ENCODE assay signal across 9 cellular contexts in the genomic region with DNA sequence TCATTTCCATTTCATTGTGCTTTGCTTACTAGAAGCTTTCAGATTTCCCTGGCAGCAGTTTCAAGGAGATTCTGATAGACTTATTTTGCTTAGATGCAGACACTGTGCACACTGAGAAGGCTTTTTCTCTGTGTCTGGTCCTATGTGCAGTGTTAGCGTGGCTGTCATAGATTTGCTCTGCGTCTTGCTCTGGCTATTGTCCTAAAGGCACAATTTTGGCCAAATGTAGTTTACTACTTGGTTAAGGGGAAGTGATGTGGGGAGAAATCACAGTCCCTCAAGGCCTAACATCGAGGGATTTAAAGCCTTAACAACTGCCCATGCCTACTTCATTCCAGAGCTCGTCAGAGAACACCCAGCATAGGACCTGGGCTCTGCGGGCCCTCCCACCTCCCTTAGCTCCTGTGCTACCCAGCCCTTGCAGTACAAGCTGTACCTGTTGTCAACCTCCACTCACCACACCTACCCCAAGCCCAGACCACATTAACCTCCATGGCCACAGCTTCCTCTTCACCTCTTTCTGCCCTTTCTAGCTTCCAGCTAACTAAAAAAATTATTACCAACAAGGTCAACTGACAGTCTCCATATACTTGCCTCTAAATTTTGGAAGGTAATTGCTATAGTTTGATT. TPM values are rescaled to one million over a fixed set of nuclear protein-coding genes. Genes with fewer than 3 reads are reported as not detected.
DNase-seq lines count a peak whose midpoint lies in the region; ATAC-seq and TF ChIP-seq lines count a peak whose summit lies in the region.
"Had no signal": no experiment of that assay in that cellular context is flagged by ENCODE, and none has a peak within 500 bp of the region (broad histone marks: within the 10 kb centered on the region; RNA-seq: fewer than 3 reads in every experiment).

No MANE protein-coding gene starts in this region.

- intact Hi-C loops in CD4-positive, alpha-beta T cell (cut with DNase I, micrococcal nuclease): loop anchor here in 1 of 2 experiments (5.0 kb wide), 1 partner anchor 214 kb away; no protein-coding TSS in a partner anchor
- intact Hi-C loops in right lobe of liver (cut with DNase I): no loop called here

- TF ChIP-seq POLR2A in right lobe of liver (IDR thresholded peaks at IDR 0.05): no peak
- no peak for TF ChIP-seq POLR2A in tibial nerve (IDR thresholded peaks at IDR 0.05)

- DNase-seq in CD4-positive, alpha-beta T cell: peak; percentile 30 to 65 (median 50)
- peak; percentile 59 for DNase-seq in activated CD4-positive, alpha-beta T cell treated with anti-CD3 and anti-CD28 coated beads for 48 hours
- DNase-seq in right lobe of liver (no peak), NCI-H526 treated with DMSO at 0.1 percent for 48 hours (lab: John Stamatoyannopoulos, UW) (no peak), tibial nerve (ENCODE audit: low spot score in 2 of 2) (no peak), NCI-H82 treated with DMSO at 0.1 percent for 48 hours (lab: John Stamatoyannopoulos, UW; ENCODE audit: unreplicated experiment) (no peak), HUDEP-2 (lab: John Stamatoyannopoulos, UW; ENCODE audit: unreplicated experiment in 76 of 76) (no peak)

- no peak for TF ChIP-seq EP300 in tibial nerve (IDR thresholded peaks at IDR 0.05)

- H3K4me3 ChIP-seq in right lobe of liver: no peak overlapping the region
- H3K4me3 ChIP-seq in tibial nerve: no peak overlapping the region
- H3K4me3 ChIP-seq: SJSA1 had no signal

- WGBS in right lobe of liver (ENCODE audit: insufficient coverage, low coverage, low lambda C conversion rate, missing lambda C conversion rate): 100% methylated on average over 1 of the region's 5 CpGs
- 90 to 95% methylated on average over 4 to 5 of the region's 5 CpGs for WGBS in tibial nerve, 2 donors

- H3K27me3 ChIP-seq in CD4-positive, alpha-beta T cell (ENCODE audit: control insufficient read depth, insufficient read depth, low read length): no peaks in the 10 kb centered on the region
- H3K27me3 ChIP-seq in right lobe of liver (no peaks in the 10 kb centered on the region), tibial nerve (no peaks in the 10 kb centered on the region)
- H3K27me3 ChIP-seq: SJSA1 had no signal

- peak overlapping the region; percentile 62 for H3K27ac Mint-ChIP-seq in CD4-positive, alpha-beta T cell

- H3K4me1 Mint-ChIP-seq in CD4-positive, alpha-beta T cell (ENCODE audit: low read depth): peaks cover 55% of the 10 kb centered on the region

- no peaks in the 10 kb centered on the region for H3K36me3 ChIP-seq in right lobe of liver
- H3K36me3 ChIP-seq in tibial nerve: no peaks in the 10 kb centered on the region
- H3K36me3 ChIP-seq: SJSA1 had no signal

- H3K36me3 Mint-ChIP-seq in CD4-positive, alpha-beta T cell (ENCODE audit: low read depth): no peaks in the 10 kb centered on the region

- H3K9me3 Mint-ChIP-seq in CD4-positive, alpha-beta T cell: no peaks in the 10 kb centered on the region

- no peak for TF ChIP-seq CTCF in CD4-positive, alpha-beta T cell (IDR thresholded peaks at IDR 0.05)
- TF ChIP-seq CTCF in right lobe of liver (IDR thresholded peaks at IDR 0.05) (no peak), tibial nerve (IDR thresholded peaks at IDR 0.05) (no peak)

- H3K9me3 ChIP-seq in CD4-positive, alpha-beta T cell (ENCODE audit: control insufficient read depth, low read length): no peaks in the 10 kb centered on the region
- no peaks in the 10 kb centered on the region for H3K9me3 ChIP-seq in right lobe of liver
- no peaks in the 10 kb centered on the region for H3K9me3 ChIP-seq in tibial nerve
- H3K9me3 ChIP-seq: SJSA1 had no signal

- H3K4me1 ChIP-seq in right lobe of liver (peaks cover 0 to 16% (median 3%) of the 10 kb centered on the region in 4 donors), tibial nerve (peaks cover 0 to 16% (median 9%) of the 10 kb centered on the region in 4 donors)

- H3K27me3 Mint-ChIP-seq in CD4-positive, alpha-beta T cell: no peaks in the 10 kb centered on the region

- peak; percentile 93 for ATAC-seq in CD4-positive, alpha-beta T cell (ENCODE audit: poor library complexity)
- ATAC-seq in HG02759 (IDR thresholded peaks at IDR 0.05; ENCODE audit: unreplicated experiment) (peak; percentile 90), right lobe of liver (peak in 3 of 4 donors; percentile 27 to 58 (median 31))

- no peak overlapping the region for H3K27ac ChIP-seq in CD4-positive, alpha-beta T cell (ENCODE audit: low read depth, low read length)
- H3K27ac ChIP-seq in right lobe of liver (no peak overlapping the region), tibial nerve (no peak overlapping the region)
- H3K27ac ChIP-seq: SJSA1 had no signal

- peak overlapping the region; percentile 61 for H3K4me3 Mint-ChIP-seq in CD4-positive, alpha-beta T cell

- POLR2A ChIA-PET in CD4-positive, alpha-beta T cell (lab: Charles Lee): interaction anchor here (0.6 to 2.6 kb wide), 12 partner anchors 9 to 272 kb away, joined by 3 to 22 read pairs (median 8); a partner anchor contains a TSS

- CTCF ChIA-PET in CD4-positive, alpha-beta T cell (lab: Charles Lee): no interaction called here

RNA-seq across cellular contexts. Expression of a gene that starts 38.9 kb away (rescaled TPM):
- 1 to 10 TPM; 3.3 to 3.4 TPM for total RNA-seq in CD4-positive, alpha-beta T cell
- total RNA-seq in right lobe of liver: 1 to 10 TPM; 6.3 to 10.0 (median 9.3) TPM
- total RNA-seq in tibial nerve: 10 to 100 TPM; 13.5 to 27.2 (median 21.7) TPM

Comparison
In these comparisons a context has a peak if more than half of its experiments do, and no peak if none do; other contexts are left out.
1. ATAC-seq: peak in every context shown above with its lines; median percentile 93 in CD4-positive, alpha-beta T cell; 90 in HG02759; 31 in right lobe of liver.
2. DNase-seq: peak in CD4-positive, alpha-beta T cell (10 of 10) and activated CD4-positive, alpha-beta T cell treated with anti-CD3 and anti-CD28 coated beads for 48 hours (single experiment); none in right lobe of liver (0 of 3), NCI-H526 treated with DMSO at 0.1 percent for 48 hours (single experiment), tibial nerve (0 of 2), NCI-H82 treated with DMSO at 0.1 percent for 48 hours (single experiment) and HUDEP-2 (0 of 76).